In the genomic region with DNA sequence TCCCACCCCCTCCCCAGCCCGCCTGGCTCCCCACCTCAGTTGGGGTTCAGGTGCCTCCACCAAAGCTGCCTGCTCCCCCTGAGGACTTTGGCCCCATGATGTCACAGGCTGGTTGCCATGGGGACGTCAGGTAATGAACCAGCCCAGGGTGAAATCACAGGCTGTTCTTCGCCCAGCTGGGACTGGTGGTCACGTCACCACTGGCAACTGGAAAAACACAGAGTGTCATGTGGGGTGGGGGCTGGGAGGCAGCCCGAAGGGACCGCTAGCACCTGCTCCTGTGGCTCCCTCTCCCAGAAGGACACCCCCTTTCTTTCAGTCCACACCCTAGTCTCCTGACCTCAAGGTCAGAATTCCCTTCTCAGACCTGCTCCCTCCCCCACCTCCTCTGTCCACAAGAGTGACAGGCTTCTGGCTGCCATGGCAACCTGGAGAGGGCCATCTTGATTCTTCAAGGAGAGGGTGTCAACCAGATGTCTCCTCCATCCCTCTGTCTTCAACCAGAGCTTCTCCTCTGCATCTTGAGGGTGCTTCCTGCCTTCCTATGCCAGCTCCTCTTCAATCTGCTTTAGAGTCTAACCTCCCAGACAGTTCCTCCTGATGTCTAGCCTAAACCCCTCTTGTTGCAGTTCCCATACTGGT, we compare ENCODE assay signal across 1 cellular context.
TF ChIP-seq lines count a peak whose summit lies in the region.

No MANE protein-coding gene starts in this region.

TF ChIP-seq in K562, 482 proteins besides CTCF, POLR2A, EP300 and RAD21 (continued from another document and continues in another):
- TF ChIP-seq, protein P1, sequence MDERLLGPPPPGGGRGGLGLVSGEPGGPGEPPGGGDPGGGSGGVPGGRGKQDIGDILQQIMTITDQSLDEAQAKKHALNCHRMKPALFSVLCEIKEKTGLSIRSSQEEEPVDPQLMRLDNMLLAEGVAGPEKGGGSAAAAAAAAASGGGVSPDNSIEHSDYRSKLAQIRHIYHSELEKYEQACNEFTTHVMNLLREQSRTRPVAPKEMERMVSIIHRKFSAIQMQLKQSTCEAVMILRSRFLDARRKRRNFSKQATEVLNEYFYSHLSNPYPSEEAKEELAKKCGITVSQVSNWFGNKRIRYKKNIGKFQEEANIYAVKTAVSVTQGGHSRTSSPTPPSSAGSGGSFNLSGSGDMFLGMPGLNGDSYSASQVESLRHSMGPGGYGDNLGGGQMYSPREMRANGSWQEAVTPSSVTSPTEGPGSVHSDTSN (CRISPR knock-in tag; IDR thresholded peaks at IDR 0.05; ENCODE audit: low read depth): peak; percentile 65; the same call in 1 of the 2 replicates
- TF ChIP-seq, protein P1 (tag; conservative IDR thresholded peaks at IDR 0.05; ENCODE audit: low read depth): peak; percentile 86
- TF ChIP-seq NCOA2 (IDR thresholded peaks at IDR 0.05; ENCODE audit: partially characterized antibody in 2 of 2): no peak
- no peak for TF ChIP-seq ZBTB8A (IDR thresholded peaks at IDR 0.05; ENCODE audit: partially characterized antibody)
- TF ChIP-seq CCNT2 (IDR thresholded peaks at IDR 0.05; ENCODE audit: borderline replicate concordance, extremely low read depth, insufficient read length, low read depth, low read length): no peak
- 0 out of 2 replicates have a peak, but pooled peaks have one; percentile 4 for TF ChIP-seq CBFA2T3 (IDR thresholded peaks at IDR 0.05)
- no peak for TF ChIP-seq E2F6 (IDR thresholded peaks at IDR 0.05; ENCODE audit: borderline replicate concordance in 1 of 2, extremely low read depth in 1 of 2, insufficient read depth in 1 of 2, insufficient read length in 1 of 2, low read depth in 1 of 2, low read length in 1 of 2, poor library complexity in 1 of 2, severe bottlenecking in 1 of 2)
- no peak for TF ChIP-seq SP1 (CRISPR knock-in tag; IDR thresholded peaks at IDR 0.05)
- TF ChIP-seq MAFF (IDR thresholded peaks at IDR 0.05; ENCODE audit: low read length): no peak
- no peak for TF ChIP-seq HDAC6 (IDR thresholded peaks at IDR 0.05; ENCODE audit: low read depth, low read length)
- no peak for TF ChIP-seq FIP1L1 (IDR thresholded peaks at IDR 0.05; ENCODE audit: low read depth, low read length, poor library complexity, severe bottlenecking)
- no peak for TF ChIP-seq CEBPZ (IDR thresholded peaks at IDR 0.05; ENCODE audit: borderline replicate concordance, low read depth, low read length)
- TF ChIP-seq CREB1 (IDR thresholded peaks at IDR 0.05): peak; percentile 25; the same call in 1 of the 2 replicates
- TF ChIP-seq CREB1 (CRISPR knock-in tag; IDR thresholded peaks at IDR 0.05): no peak
- no peak for TF ChIP-seq CHD4 (IDR thresholded peaks at IDR 0.05; ENCODE audit: insufficient read depth, insufficient replicate concordance, low read depth, low read length, poor library complexity, severe bottlenecking)
- no peak for TF ChIP-seq CBFA2T2 (conservative IDR thresholded peaks at IDR 0.05)
- TF ChIP-seq CHCHD3 (CRISPR knock-in tag; IDR thresholded peaks at IDR 0.05): no peak
- TF ChIP-seq BCOR (IDR thresholded peaks at IDR 0.05): peak; percentile 67
- no peak for TF ChIP-seq ZNF551 (CRISPR knock-in tag; IDR thresholded peaks at IDR 0.05)
- TF ChIP-seq LARP7 (IDR thresholded peaks at IDR 0.05): no peak
- TF ChIP-seq YY1 (IDR thresholded peaks at IDR 0.05; ENCODE audit: borderline replicate concordance in 1 of 3, control insufficient read depth in 1 of 3, extremely low read depth in 1 of 3, insufficient read depth in 3 of 3, insufficient read length in 1 of 3, insufficient replicate concordance in 2 of 3, low read depth in 1 of 3, low read length in 2 of 3): peak in 2 of 3 experiments; percentile 15 to 65
- no peak for TF ChIP-seq TGIF2 (CRISPR knock-in tag; IDR thresholded peaks at IDR 0.05)
- no peak for TF ChIP-seq BDP1 (IDR thresholded peaks at IDR 0.05; ENCODE audit: insufficient read depth, insufficient read length)
- no peak for TF ChIP-seq TCF7 (IDR thresholded peaks at IDR 0.05; ENCODE audit: borderline replicate concordance)
- TF ChIP-seq ZNF583 (CRISPR knock-in tag; IDR thresholded peaks at IDR 0.05): no peak
- no peak for TF ChIP-seq PHF20 (IDR thresholded peaks at IDR 0.05; ENCODE audit: partially characterized antibody)
- TF ChIP-seq, protein P2, sequence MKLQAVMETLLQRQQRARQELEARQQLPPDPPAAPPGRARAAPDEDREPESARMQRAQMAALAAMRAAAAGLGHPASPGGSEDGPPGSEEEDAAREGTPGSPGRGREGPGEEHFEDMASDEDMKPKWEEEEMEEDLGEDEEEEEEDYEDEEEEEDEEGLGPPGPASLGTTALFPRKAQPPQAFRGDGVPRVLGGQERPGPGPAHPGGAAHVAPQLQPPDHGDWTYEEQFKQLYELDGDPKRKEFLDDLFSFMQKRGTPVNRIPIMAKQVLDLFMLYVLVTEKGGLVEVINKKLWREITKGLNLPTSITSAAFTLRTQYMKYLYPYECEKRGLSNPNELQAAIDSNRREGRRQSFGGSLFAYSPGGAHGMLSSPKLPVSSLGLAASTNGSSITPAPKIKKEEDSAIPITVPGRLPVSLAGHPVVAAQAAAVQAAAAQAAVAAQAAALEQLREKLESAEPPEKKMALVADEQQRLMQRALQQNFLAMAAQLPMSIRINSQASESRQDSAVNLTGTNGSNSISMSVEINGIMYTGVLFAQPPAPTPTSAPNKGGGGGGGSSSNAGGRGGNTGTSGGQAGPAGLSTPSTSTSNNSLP (IDR thresholded peaks at IDR 0.05; ENCODE audit: borderline replicate concordance, low read depth, low read length): no peak
- TF ChIP-seq CTBP1 (IDR thresholded peaks at IDR 0.05; ENCODE audit: borderline replicate concordance): peak; percentile 36; the same call in 1 of the 2 replicates
- no peak for TF ChIP-seq FUS (optimal IDR thresholded peaks at IDR 0.05; ENCODE audit: low read depth, low read length)
- TF ChIP-seq, protein P3, sequence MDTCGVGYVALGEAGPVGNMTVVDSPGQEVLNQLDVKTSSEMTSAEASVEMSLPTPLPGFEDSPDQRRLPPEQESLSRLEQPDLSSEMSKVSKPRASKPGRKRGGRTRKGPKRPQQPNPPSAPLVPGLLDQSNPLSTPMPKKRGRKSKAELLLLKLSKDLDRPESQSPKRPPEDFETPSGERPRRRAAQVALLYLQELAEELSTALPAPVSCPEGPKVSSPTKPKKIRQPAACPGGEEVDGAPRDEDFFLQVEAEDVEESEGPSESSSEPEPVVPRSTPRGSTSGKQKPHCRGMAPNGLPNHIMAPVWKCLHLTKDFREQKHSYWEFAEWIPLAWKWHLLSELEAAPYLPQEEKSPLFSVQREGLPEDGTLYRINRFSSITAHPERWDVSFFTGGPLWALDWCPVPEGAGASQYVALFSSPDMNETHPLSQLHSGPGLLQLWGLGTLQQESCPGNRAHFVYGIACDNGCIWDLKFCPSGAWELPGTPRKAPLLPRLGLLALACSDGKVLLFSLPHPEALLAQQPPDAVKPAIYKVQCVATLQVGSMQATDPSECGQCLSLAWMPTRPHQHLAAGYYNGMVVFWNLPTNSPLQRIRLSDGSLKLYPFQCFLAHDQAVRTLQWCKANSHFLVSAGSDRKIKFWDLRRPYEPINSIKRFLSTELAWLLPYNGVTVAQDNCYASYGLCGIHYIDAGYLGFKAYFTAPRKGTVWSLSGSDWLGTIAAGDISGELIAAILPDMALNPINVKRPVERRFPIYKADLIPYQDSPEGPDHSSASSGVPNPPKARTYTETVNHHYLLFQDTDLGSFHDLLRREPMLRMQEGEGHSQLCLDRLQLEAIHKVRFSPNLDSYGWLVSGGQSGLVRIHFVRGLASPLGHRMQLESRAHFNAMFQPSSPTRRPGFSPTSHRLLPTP (IDR thresholded peaks at IDR 0.05; ENCODE audit: borderline replicate concordance, extremely low read depth, insufficient read length): no peak
- no peak for TF ChIP-seq SLC30A9 (CRISPR knock-in tag; IDR thresholded peaks at IDR 0.05)
- no peak for TF ChIP-seq CAMTA2 (CRISPR knock-in tag; conservative IDR thresholded peaks at IDR 0.05)
- no peak for TF ChIP-seq POLR2G (IDR thresholded peaks at IDR 0.05; ENCODE audit: low read depth, low read length)
- TF ChIP-seq FOXP1 (CRISPR knock-in tag; IDR thresholded peaks at IDR 0.05): no peak
- no peak for TF ChIP-seq DIDO1 (tag; IDR thresholded peaks at IDR 0.05; ENCODE audit: low read depth)
- TF ChIP-seq CBFB (CRISPR knock-in tag; IDR thresholded peaks at IDR 0.05): no peak
- TF ChIP-seq ZC3H4 (CRISPR knock-in tag; IDR thresholded peaks at IDR 0.05; ENCODE audit: borderline replicate concordance): no peak
- no peak for TF ChIP-seq ARID3B (CRISPR knock-in tag; IDR thresholded peaks at IDR 0.05; ENCODE audit: borderline replicate concordance)
- no peak for TF ChIP-seq THRAP3 (IDR thresholded peaks at IDR 0.05; ENCODE audit: borderline replicate concordance)
- no peak for TF ChIP-seq ZNF175 (CRISPR knock-in tag; IDR thresholded peaks at IDR 0.05; ENCODE audit: low read depth)
- peak; percentile 93 for TF ChIP-seq FOXJ2 (tag; IDR thresholded peaks at IDR 0.05)
- TF ChIP-seq SMAD2 (IDR thresholded peaks at IDR 0.05; ENCODE audit: low read depth, low read length): no peak
- no peak for TF ChIP-seq ZNF668 (CRISPR knock-in tag; IDR thresholded peaks at IDR 0.05)
- TF ChIP-seq, protein P4, sequence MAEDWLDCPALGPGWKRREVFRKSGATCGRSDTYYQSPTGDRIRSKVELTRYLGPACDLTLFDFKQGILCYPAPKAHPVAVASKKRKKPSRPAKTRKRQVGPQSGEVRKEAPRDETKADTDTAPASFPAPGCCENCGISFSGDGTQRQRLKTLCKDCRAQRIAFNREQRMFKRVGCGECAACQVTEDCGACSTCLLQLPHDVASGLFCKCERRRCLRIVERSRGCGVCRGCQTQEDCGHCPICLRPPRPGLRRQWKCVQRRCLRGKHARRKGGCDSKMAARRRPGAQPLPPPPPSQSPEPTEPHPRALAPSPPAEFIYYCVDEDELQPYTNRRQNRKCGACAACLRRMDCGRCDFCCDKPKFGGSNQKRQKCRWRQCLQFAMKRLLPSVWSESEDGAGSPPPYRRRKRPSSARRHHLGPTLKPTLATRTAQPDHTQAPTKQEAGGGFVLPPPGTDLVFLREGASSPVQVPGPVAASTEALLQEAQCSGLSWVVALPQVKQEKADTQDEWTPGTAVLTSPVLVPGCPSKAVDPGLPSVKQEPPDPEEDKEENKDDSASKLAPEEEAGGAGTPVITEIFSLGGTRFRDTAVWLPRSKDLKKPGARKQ (CRISPR knock-in tag; IDR thresholded peaks at IDR 0.05): no peak
- TF ChIP-seq TFAP4 (CRISPR knock-in tag; IDR thresholded peaks at IDR 0.05; ENCODE audit: borderline replicate concordance): peak; percentile 90
- no peak for TF ChIP-seq ELF1 (tag; IDR thresholded peaks at IDR 0.05)
